In the genomic region with DNA sequence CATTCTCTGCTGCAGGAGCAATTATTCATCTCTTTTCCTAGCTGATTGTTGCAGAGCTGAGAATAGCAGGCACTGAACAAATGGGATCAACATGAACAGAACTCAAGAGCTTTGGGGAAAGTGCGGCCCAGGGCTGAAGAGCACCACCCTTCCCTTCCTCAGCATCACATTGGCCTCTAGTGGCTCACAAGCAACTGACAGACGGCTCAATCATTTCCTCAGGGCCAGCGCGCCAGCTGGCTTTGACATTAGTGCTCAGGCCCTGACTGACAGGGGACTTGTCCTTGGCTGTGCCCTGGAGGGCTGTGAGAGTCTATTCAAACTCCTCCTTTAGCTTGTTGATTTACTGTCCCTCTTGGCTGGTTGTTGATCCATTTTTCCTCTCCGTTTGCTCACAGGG, we compare ENCODE assay signal across 18 cellular contexts.
DNase-seq lines count a peak whose midpoint lies in the region; ATAC-seq and TF ChIP-seq lines count a peak whose summit lies in the region.
"Had no signal": no experiment of that assay in that cellular context is flagged by ENCODE, and none has a peak within 500 bp of the region (broad histone marks: within the 10 kb centered on the region; RNA-seq: fewer than 3 reads in every experiment).

No MANE protein-coding gene starts in this region.

- H3K27ac Mint-ChIP-seq in CD4-positive, alpha-beta T cell, result no peak overlapping the region
- H3K27ac Mint-ChIP-seq in T-helper 17 cell, result no peak overlapping the region
- H3K27ac Mint-ChIP-seq: HFFc6; stimulated activated naive CD8-positive, alpha-beta T cell treated with anti-CD3 and anti-CD28 coated beads, Interleukin-15, amount 100 ng/mL, for 72 hours had no signal

- H3K4me1 Mint-ChIP-seq in CD4-positive, alpha-beta T cell (ENCODE audit: low read depth), result no peaks in the 10 kb centered on the region
- no peaks in the 10 kb centered on the region for H3K4me1 Mint-ChIP-seq in T-helper 17 cell
- H3K4me1 Mint-ChIP-seq: stimulated activated naive CD8-positive, alpha-beta T cell treated with anti-CD3 and anti-CD28 coated beads, Interleukin-15, amount 100 ng/mL, for 72 hours had no signal

- H3K27ac ChIP-seq in WERI-Rb-1, result no peak overlapping the region; the same call in 1 of the 2 replicates
- no peak overlapping the region for H3K27ac ChIP-seq in CD4-positive, alpha-beta T cell (ENCODE audit: low read depth, low read length)
- H3K27ac ChIP-seq: KMS-11, ovary, SJSA1 had no signal

- DNase-seq in NB4 (ENCODE audit: low read depth) (peak; percentile 14), WERI-Rb-1 (peak; percentile 87), left ventricle myocardium superior (peak; percentile 84), retina (peak; percentile 50), GM03348 (ENCODE audit: low spot score) (no peak), T-helper 17 cell (no peak)
- DNase-seq in CD4-positive, alpha-beta T cell, result no peak
- DNase-seq: activated CD4-positive, alpha-beta T cell treated with anti-CD3 and anti-CD28 coated beads for 1 hour; activated effector memory CD4-positive, alpha-beta T cell treated with Interleukin-2 at 50 U/mL for 16 hours; central memory CD4-positive, alpha-beta T cell; COR-L47; HFFc6; ovary; stimulated activated CD4-positive, alpha-beta T cell treated with anti-CD3 and anti-CD28 coated beads, Interleukin-2, amount 100 ng/mL, for 24 hours; stimulated activated naive CD8-positive, alpha-beta T cell treated with anti-CD3 and anti-CD28 coated beads, Interleukin-15, amount 100 ng/mL, for 72 hours had no signal

- CTCF ChIA-PET in CD4-positive, alpha-beta T cell (lab: Charles Lee), result no interaction called here

- TF ChIP-seq CTCF in NB4 (IDR thresholded peaks at IDR 0.05; ENCODE audit: low read depth, low read length), result no peak
- peak; percentile 68 for TF ChIP-seq CTCF in WERI-Rb-1 (IDR thresholded peaks at IDR 0.05; ENCODE audit: low read depth, low read length)
- no peak for TF ChIP-seq CTCF in CD4-positive, alpha-beta T cell (IDR thresholded peaks at IDR 0.05)

- H3K9me3 ChIP-seq in WERI-Rb-1 (ENCODE audit: severe bottlenecking) (peaks cover 7% of the 10 kb centered on the region), T-helper 17 cell (ENCODE audit: control insufficient read depth, low read length, poor library complexity, severe bottlenecking) (no peaks in the 10 kb centered on the region)
- H3K9me3 ChIP-seq in CD4-positive, alpha-beta T cell (ENCODE audit: control insufficient read depth, low read length), result no peaks in the 10 kb centered on the region
- H3K9me3 ChIP-seq: ovary had no signal

- H3K9me3 Mint-ChIP-seq in CD4-positive, alpha-beta T cell, result peaks cover 2% of the 10 kb centered on the region
- H3K9me3 Mint-ChIP-seq: HFFc6 had no signal

- H3K36me3 ChIP-seq in WERI-Rb-1, result no peaks in the 10 kb centered on the region
- H3K36me3 ChIP-seq: ovary, SJSA1 had no signal

- no peaks in the 10 kb centered on the region for H3K36me3 Mint-ChIP-seq in CD4-positive, alpha-beta T cell (ENCODE audit: low read depth)
- H3K36me3 Mint-ChIP-seq in T-helper 17 cell (ENCODE audit: low read depth), result no peaks in the 10 kb centered on the region

- POLR2A ChIA-PET in CD4-positive, alpha-beta T cell (lab: Charles Lee), result no interaction called here

- no peak for TF ChIP-seq POLR2A in NB4 (IDR thresholded peaks at IDR 0.05; ENCODE audit: extremely low read depth, insufficient read length)

- intact Hi-C loops in left ventricle myocardium superior (cut with micrococcal nuclease), result loop anchor here (10.0 kb wide), 1 partner anchor 270 kb away; no protein-coding TSS in a partner anchor
- intact Hi-C loops in CD4-positive, alpha-beta T cell (cut with DNase I, micrococcal nuclease), result no loop called here

- H3K4me3 ChIP-seq in NB4 (ENCODE audit: low read depth, low read length) (no peak overlapping the region), WERI-Rb-1 (ENCODE audit: low read depth, low read length) (no peak overlapping the region)
- H3K4me3 ChIP-seq: ovary, SJSA1 had no signal

- H3K27me3 ChIP-seq in WERI-Rb-1 (ENCODE audit: insufficient read depth, low read depth, severe bottlenecking), result no peaks in the 10 kb centered on the region
- no peaks in the 10 kb centered on the region for H3K27me3 ChIP-seq in CD4-positive, alpha-beta T cell (ENCODE audit: control insufficient read depth, insufficient read depth, low read length)
- H3K27me3 ChIP-seq: ovary, SJSA1 had no signal

- peak; percentile 100 for ATAC-seq in left ventricle myocardium superior
- no peak for ATAC-seq in HG02884 (IDR thresholded peaks at IDR 0.05; ENCODE audit: unreplicated experiment)
- ATAC-seq in CD4-positive, alpha-beta T cell (ENCODE audit: poor library complexity), result no peak
- ATAC-seq in T-helper 17 cell, result no peak
- ATAC-seq: stimulated activated naive CD8-positive, alpha-beta T cell treated with anti-CD3 and anti-CD28 coated beads, Interleukin-15, amount 100 ng/mL, for 72 hours had no signal

- no peak overlapping the region for H3K4me3 Mint-ChIP-seq in CD4-positive, alpha-beta T cell
- H3K4me3 Mint-ChIP-seq in T-helper 17 cell, result no peak overlapping the region
- H3K4me3 Mint-ChIP-seq: HFFc6; stimulated activated naive CD8-positive, alpha-beta T cell treated with anti-CD3 and anti-CD28 coated beads, Interleukin-15, amount 100 ng/mL, for 72 hours had no signal

- H3K27me3 Mint-ChIP-seq in CD4-positive, alpha-beta T cell, result no peaks in the 10 kb centered on the region
- H3K27me3 Mint-ChIP-seq in T-helper 17 cell, result peaks cover 11% of the 10 kb centered on the region

Comparison
In these comparisons a context has a peak if more than half of its experiments do, and no peak if none do; other contexts are left out.
1. DNase-seq: peak in NB4 (single experiment), WERI-Rb-1 (single experiment), left ventricle myocardium superior (single experiment) and retina (single experiment); none in GM03348 (single experiment), CD4-positive, alpha-beta T cell (0 of 10) and T-helper 17 cell (0 of 3).